Comparison of ENCODE assay signal across 1 cellular context in genomic region chr4:184983660-184984356, GRCh38.
TF ChIP-seq lines count a peak whose summit lies in the region.

No MANE protein-coding gene starts in this region.

TF ChIP-seq in GM12878, 131 proteins besides CTCF, POLR2A, EP300 and RAD21 (continued from another document):
- TF ChIP-seq ZBTB33 (IDR thresholded peaks at IDR 0.05) (no peak), BMI1 (IDR thresholded peaks at IDR 0.05; ENCODE audit: borderline replicate concordance) (no peak), RCOR1 (conservative IDR thresholded peaks at IDR 0.05; ENCODE audit: low read depth, low read length) (no peak), RAD51 (IDR thresholded peaks at IDR 0.05) (no peak), ESRRA (IDR thresholded peaks at IDR 0.05; ENCODE audit: low read length) (no peak), ZNF274 (IDR thresholded peaks at IDR 0.05; ENCODE audit: insufficient read depth, insufficient read length) (no peak), POLR2AphosphoS5 (IDR thresholded peaks at IDR 0.05; ENCODE audit: low read length) (no peak), SIN3A (IDR thresholded peaks at IDR 0.05; ENCODE audit: low read depth, low read length) (no peak), POLR2AphosphoS2 (IDR thresholded peaks at IDR 0.05; ENCODE audit: low read depth, low read length) (no peak), PML (IDR thresholded peaks at IDR 0.05; ENCODE audit: low read length) (no peak), RUNX3 (IDR thresholded peaks at IDR 0.05; ENCODE audit: low read length) (no peak), BHLHE40 (IDR thresholded peaks at IDR 0.05; ENCODE audit: borderline replicate concordance in 1 of 2, low read depth in 2 of 2, low read length in 1 of 2) (no peak), PRDM15 (CRISPR knock-in tag; IDR thresholded peaks at IDR 0.05) (no peak), TCF3 (IDR thresholded peaks at IDR 0.05; ENCODE audit: borderline replicate concordance, insufficient read depth, low read depth, low read length) (0 out of 2 replicates have a peak, but pooled peaks have one; percentile 31), SMC3 (IDR thresholded peaks at IDR 0.05; ENCODE audit: borderline replicate concordance, low read length) (peak; percentile 60; the same call in 1 of the 2 replicates), KDM1A (IDR thresholded peaks at IDR 0.05; ENCODE audit: borderline replicate concordance) (no peak), ETV6 (conservative IDR thresholded peaks at IDR 0.05 in 1 of 2, IDR thresholded peaks at IDR 0.05 in 1 of 2; ENCODE audit: borderline replicate concordance in 1 of 2, low read depth in 1 of 2) (no peak)
TF ChIP-seq in GM12878: peak in this region for 3.
